In genomic region chrX:104156630-104157529, GRCh38 we compare ENCODE assay signal across 8 cellular contexts. TPM values are rescaled to one million over a fixed set of nuclear protein-coding genes. Genes with fewer than 3 reads are reported as not detected.
DNase-seq lines count a peak whose midpoint lies in the region; ATAC-seq and TF ChIP-seq lines count a peak whose summit lies in the region.

SLC25A53 (minus strand) TSS chrX:104157009; CDS start chrX:104105257, 51,752 bp downstream.

- peak within 1 kb of the TSS; percentile 55 for H3K27ac ChIP-seq in ectodermal cell (ENCODE audit: insufficient read depth, low read depth, low read length, poor library complexity, severe bottlenecking)

- peaks cover 13% of the 10 kb centered on the region for H3K4me1 Mint-ChIP-seq in activated CD8-positive, alpha-beta T cell treated with anti-CD3 and anti-CD28 coated beads for 36 hours (ENCODE audit: low read depth)

- H3K4me3 Mint-ChIP-seq in activated CD8-positive, alpha-beta T cell treated with anti-CD3 and anti-CD28 coated beads for 36 hours = peak within 1 kb of the TSS; percentile 96

- POLR2A ChIA-PET in activated CD8-positive, alpha-beta T cell treated with anti-CD3 and anti-CD28 coated beads for 36 hours (lab: Charles Lee) = interaction anchor here (1.0 to 1.6 kb wide), 8 partner anchors 9 to 48 kb away, joined by 3 to 12 read pairs (median 4); partner anchors contain the start of gene FAM199X

- no peak for TF ChIP-seq CTCF in activated CD8-positive, alpha-beta T cell treated with anti-CD3 and anti-CD28 coated beads for 36 hours (IDR thresholded peaks at IDR 0.05)

- 1% methylated on average over 41 to 44 of the region's 44 CpGs for WGBS in ectodermal cell, 2 experiments

- no peaks in the 10 kb centered on the region for H3K36me3 ChIP-seq in ectodermal cell (ENCODE audit: control insufficient read depth, insufficient read depth, low read length)

- CTCF ChIA-PET in activated CD8-positive, alpha-beta T cell treated with anti-CD3 and anti-CD28 coated beads for 36 hours (lab: Charles Lee) = interaction anchor here (1.2 to 2.7 kb wide), 6 partner anchors 9 to 238 kb away, joined by 3 to 14 read pairs (median 6); partner anchors contain the start of genes FAM199X and ZCCHC18

- H3K4me1 ChIP-seq in ectodermal cell (ENCODE audit: control insufficient read depth, insufficient read depth, low read length) = no peaks in the 10 kb centered on the region

- H3K27me3 ChIP-seq in ectodermal cell (ENCODE audit: control insufficient read depth, insufficient read depth, low read length, poor library complexity, severe bottlenecking) = no peaks in the 10 kb centered on the region

- H3K36me3 Mint-ChIP-seq in activated CD8-positive, alpha-beta T cell treated with anti-CD3 and anti-CD28 coated beads for 36 hours (ENCODE audit: low read depth) = no peaks in the 10 kb centered on the region

- intact Hi-C loops in activated CD8-positive, alpha-beta T cell treated with anti-CD3 and anti-CD28 coated beads for 36 hours (cut with micrococcal nuclease) = no loop called here

- no peaks in the 10 kb centered on the region for H3K27me3 Mint-ChIP-seq in activated CD8-positive, alpha-beta T cell treated with anti-CD3 and anti-CD28 coated beads for 36 hours

- peak within 1 kb of the TSS; percentile 61 for H3K4me3 ChIP-seq in ectodermal cell (ENCODE audit: insufficient read depth, low read depth, low read length)

- peak within 1 kb of the TSS; percentile 100 for H3K27ac Mint-ChIP-seq in activated CD8-positive, alpha-beta T cell treated with anti-CD3 and anti-CD28 coated beads for 36 hours

- ATAC-seq in GM19397 (IDR thresholded peaks at IDR 0.05; ENCODE audit: unreplicated experiment) = peak; percentile 92
- peak; percentile 91 for ATAC-seq in HG03565 (IDR thresholded peaks at IDR 0.05; ENCODE audit: unreplicated experiment)
- ATAC-seq in activated CD8-positive, alpha-beta T cell treated with anti-CD3 and anti-CD28 coated beads for 36 hours = peak; percentile 94

- no peaks in the 10 kb centered on the region for H3K9me3 Mint-ChIP-seq in activated CD8-positive, alpha-beta T cell treated with anti-CD3 and anti-CD28 coated beads for 36 hours

- no peaks in the 10 kb centered on the region for H3K9me3 ChIP-seq in ectodermal cell (ENCODE audit: control insufficient read depth, low read length)

- DNase-seq in CD1c-positive myeloid dendritic cell (ENCODE audit: extremely low spot score) (peak; percentile 85), NCI-H748 treated with DMSO at 0.1 percent for 48 hours (lab: John Stamatoyannopoulos, UW) (peak; percentile 95), lung microvascular endothelial cell (ENCODE audit: low read depth in 2 of 2) (peak; percentile 86 to 93)
- peak; percentile 87 for DNase-seq in activated CD8-positive, alpha-beta T cell treated with anti-CD3 and anti-CD28 coated beads for 36 hours
- peak; percentile 39 to 65 (median 52) for DNase-seq in stimulated activated CD4-positive, alpha-beta T cell treated with anti-CD3 and anti-CD28 coated beads, TNF-alpha, amount 100 ng/mL, for 48 hours (ENCODE audit: low read depth in 3 of 3)

RNA-seq across cellular contexts. Expression of gene SLC25A53, which starts in this region (rescaled TPM):
- total RNA-seq in activated CD8-positive, alpha-beta T cell treated with anti-CD3 and anti-CD28 coated beads for 36 hours = 1 to 10 TPM; 4.4 to 4.7 TPM
- 5.6 TPM for polyA plus RNA-seq in ectodermal cell (2013, experiment 1 of 4)
- polyA plus RNA-seq in ectodermal cell (2013, experiment 2 of 4) = 5.5 TPM
- polyA plus RNA-seq in ectodermal cell (2013, experiment 3 of 4) = 4.8 TPM
- polyA plus RNA-seq in ectodermal cell (2013, experiment 4 of 4) = 4.9 TPM
- total RNA-seq in lung microvascular endothelial cell = 7.0 and 11.9 TPM in 2 replicates

Comparison
In these comparisons a context has a peak if more than half of its experiments do, and no peak if none do; other contexts are left out.
1. Peak in every context shown above with its lines: DNase-seq, ATAC-seq, H3K4me3 ChIP-seq and H3K27ac ChIP-seq.